Comparison of ENCODE assay signal across 1 cellular context in the genomic region with DNA sequence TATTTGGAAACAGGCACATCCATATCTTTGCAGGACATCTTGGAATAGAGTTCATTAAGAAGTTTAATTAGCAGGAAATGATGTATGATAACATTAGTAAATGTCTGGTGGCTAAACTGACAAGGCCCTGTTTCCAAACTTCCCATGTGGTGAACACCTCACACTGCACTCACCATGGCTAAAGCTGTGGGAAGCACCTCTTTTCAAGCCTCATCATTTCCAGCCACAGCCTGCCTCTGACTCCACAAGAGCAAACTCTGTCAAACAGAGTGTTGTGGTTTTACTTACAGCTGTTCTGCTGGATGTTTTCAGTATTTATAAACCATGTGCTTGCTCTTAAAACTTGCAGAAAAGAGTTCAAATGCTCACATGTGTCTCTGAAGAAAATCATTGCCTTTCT.
TF ChIP-seq lines count a peak whose summit lies in the region.

No MANE protein-coding gene starts in this region.

TF ChIP-seq in GM23338, 12 proteins besides CTCF, POLR2A, EP300 and RAD21 (continued from another document):
- TF ChIP-seq, protein P1, sequence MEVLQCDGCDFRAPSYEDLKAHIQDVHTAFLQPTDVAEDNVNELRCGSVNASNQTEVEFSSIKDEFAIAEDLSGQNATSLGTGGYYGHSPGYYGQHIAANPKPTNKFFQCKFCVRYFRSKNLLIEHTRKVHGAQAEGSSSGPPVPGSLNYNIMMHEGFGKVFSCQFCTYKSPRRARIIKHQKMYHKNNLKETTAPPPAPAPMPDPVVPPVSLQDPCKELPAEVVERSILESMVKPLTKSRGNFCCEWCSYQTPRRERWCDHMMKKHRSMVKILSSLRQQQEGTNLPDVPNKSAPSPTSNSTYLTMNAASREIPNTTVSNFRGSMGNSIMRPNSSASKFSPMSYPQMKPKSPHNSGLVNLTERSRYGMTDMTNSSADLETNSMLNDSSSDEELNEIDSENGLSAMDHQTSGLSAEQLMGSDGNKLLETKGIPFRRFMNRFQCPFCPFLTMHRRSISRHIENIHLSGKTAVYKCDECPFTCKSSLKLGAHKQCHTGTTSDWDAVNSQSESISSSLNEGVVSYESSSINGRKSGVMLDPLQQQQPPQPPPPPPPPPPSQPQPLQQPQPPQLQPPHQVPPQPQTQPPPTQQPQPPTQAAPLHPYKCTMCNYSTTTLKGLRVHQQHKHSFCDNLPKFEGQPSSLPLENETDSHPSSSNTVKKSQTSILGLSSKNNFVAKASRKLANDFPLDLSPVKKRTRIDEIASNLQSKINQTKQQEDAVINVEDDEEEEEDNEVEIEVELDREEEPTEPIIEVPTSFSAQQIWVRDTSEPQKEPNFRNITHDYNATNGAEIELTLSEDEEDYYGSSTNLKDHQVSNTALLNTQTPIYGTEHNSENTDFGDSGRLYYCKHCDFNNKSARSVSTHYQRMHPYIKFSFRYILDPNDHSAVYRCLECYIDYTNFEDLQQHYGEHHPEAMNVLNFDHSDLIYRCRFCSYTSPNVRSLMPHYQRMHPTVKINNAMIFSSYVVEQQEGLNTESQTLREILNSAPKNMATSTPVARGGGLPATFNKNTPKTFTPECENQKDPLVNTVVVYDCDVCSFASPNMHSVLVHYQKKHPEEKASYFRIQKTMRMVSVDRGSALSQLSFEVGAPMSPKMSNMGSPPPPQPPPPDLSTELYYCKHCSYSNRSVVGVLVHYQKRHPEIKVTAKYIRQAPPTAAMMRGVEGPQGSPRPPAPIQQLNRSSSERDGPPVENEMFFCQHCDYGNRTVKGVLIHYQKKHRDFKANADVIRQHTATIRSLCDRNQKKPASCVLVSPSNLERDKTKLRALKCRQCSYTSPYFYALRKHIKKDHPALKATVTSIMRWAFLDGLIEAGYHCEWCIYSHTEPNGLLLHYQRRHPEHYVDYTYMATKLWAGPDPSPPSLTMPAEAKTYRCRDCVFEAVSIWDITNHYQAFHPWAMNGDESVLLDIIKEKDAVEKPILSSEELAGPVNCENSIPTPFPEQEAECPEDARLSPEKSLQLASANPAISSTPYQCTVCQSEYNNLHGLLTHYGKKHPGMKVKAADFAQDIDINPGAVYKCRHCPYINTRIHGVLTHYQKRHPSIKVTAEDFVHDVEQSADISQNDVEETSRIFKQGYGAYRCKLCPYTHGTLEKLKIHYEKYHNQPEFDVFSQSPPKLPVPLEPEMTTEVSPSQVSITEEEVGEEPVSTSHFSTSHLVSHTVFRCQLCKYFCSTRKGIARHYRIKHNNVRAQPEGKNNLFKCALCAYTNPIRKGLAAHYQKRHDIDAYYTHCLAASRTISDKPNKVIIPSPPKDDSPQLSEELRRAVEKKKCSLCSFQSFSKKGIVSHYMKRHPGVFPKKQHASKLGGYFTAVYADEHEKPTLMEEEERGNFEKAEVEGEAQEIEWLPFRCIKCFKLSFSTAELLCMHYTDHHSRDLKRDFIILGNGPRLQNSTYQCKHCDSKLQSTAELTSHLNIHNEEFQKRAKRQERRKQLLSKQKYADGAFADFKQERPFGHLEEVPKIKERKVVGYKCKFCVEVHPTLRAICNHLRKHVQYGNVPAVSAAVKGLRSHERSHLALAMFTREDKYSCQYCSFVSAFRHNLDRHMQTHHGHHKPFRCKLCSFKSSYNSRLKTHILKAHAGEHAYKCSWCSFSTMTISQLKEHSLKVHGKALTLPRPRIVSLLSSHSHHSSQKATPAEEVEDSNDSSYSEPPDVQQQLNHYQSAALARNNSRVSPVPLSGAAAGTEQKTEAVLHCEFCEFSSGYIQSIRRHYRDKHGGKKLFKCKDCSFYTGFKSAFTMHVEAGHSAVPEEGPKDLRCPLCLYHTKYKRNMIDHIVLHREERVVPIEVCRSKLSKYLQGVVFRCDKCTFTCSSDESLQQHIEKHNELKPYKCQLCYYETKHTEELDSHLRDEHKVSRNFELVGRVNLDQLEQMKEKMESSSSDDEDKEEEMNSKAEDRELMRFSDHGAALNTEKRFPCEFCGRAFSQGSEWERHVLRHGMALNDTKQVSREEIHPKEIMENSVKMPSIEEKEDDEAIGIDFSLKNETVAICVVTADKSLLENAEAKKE (CRISPR knock-in tag; IDR thresholded peaks at IDR 0.05): no peak
